Comparison of ENCODE assay signal across 11 cellular contexts in genomic region chr9:92747459-92748232, GRCh38. TPM values are rescaled to one million over a fixed set of nuclear protein-coding genes. Genes with fewer than 3 reads are reported as not detected.
A peak's percentile ranks its signal among the peaks of the same experiment; 100 is the strongest.
DNase-seq lines count a peak whose midpoint lies in the region; ATAC-seq and TF ChIP-seq lines count a peak whose summit lies in the region.
"Had no signal": no experiment of that assay in that cellular context is flagged by ENCODE, and none has a peak within 500 bp of the region (broad histone marks: within the 10 kb centered on the region; RNA-seq: fewer than 3 reads in every experiment).

No MANE protein-coding gene starts in this region.

- no peaks in the 10 kb centered on the region for H3K9me3 Mint-ChIP-seq in activated naive CD4-positive, alpha-beta T cell treated with anti-CD3 and anti-CD28 coated beads, Interleukin-2, amount 50 U/mL, for 24 hours
- no peaks in the 10 kb centered on the region for H3K9me3 Mint-ChIP-seq in activated naive CD4-positive, alpha-beta T cell treated with anti-CD3 and anti-CD28 coated beads for 36 hours
- H3K9me3 Mint-ChIP-seq in activated T-helper 17 cell treated with anti-CD3 and anti-CD28 coated beads, Interleukin-2, amount 50 U/mL, for 72 hours = no peaks in the 10 kb centered on the region
- no peaks in the 10 kb centered on the region for H3K9me3 Mint-ChIP-seq in type B pancreatic cell

- H3K27ac ChIP-seq in effector memory CD4-positive, alpha-beta T cell (ENCODE audit: insufficient read depth, low read length, poor library complexity, severe bottlenecking) = no peak overlapping the region

- no peaks in the 10 kb centered on the region for H3K4me1 ChIP-seq in effector memory CD4-positive, alpha-beta T cell (ENCODE audit: control insufficient read depth, insufficient read depth, low read length, poor library complexity, severe bottlenecking)

- H3K4me1 Mint-ChIP-seq in activated naive CD4-positive, alpha-beta T cell treated with anti-CD3 and anti-CD28 coated beads, Interleukin-2, amount 50 U/mL, for 24 hours = peaks cover 69% of the 10 kb centered on the region
- peaks cover 55% of the 10 kb centered on the region for H3K4me1 Mint-ChIP-seq in activated naive CD4-positive, alpha-beta T cell treated with anti-CD3 and anti-CD28 coated beads for 36 hours (ENCODE audit: low read depth)
- peaks cover 50% of the 10 kb centered on the region for H3K4me1 Mint-ChIP-seq in activated T-helper 17 cell treated with anti-CD3 and anti-CD28 coated beads, Interleukin-2, amount 50 U/mL, for 72 hours
- peaks cover 31% of the 10 kb centered on the region for H3K4me1 Mint-ChIP-seq in type B pancreatic cell (ENCODE audit: unreplicated experiment)

- H3K9me3 ChIP-seq in effector memory CD4-positive, alpha-beta T cell (ENCODE audit: control insufficient read depth, low read length) = no peaks in the 10 kb centered on the region

- no peak for DNase-seq in activated naive CD4-positive, alpha-beta T cell treated with anti-CD3 and anti-CD28 coated beads for 36 hours
- DNase-seq in left lobe of liver (ENCODE audit: low spot score) (no peak), type B pancreatic cell (ENCODE audit: extremely low spot score, unreplicated experiment) (no peak), HT-29 (ENCODE audit: low spot score) (no peak)
- DNase-seq in effector memory CD4-positive, alpha-beta T cell = no peak
- DNase-seq: activated gamma-delta T cell; NCI-H187; stimulated activated CD4-positive, alpha-beta T cell treated with anti-CD3 and anti-CD28 coated beads, Interleukin-2, amount 100 ng/mL, for 24 hours had no signal

- H3K36me3 Mint-ChIP-seq in activated naive CD4-positive, alpha-beta T cell treated with anti-CD3 and anti-CD28 coated beads, Interleukin-2, amount 50 U/mL, for 24 hours = peaks cover 5% of the 10 kb centered on the region
- H3K36me3 Mint-ChIP-seq in activated naive CD4-positive, alpha-beta T cell treated with anti-CD3 and anti-CD28 coated beads for 36 hours (ENCODE audit: low read depth) = peaks cover 2% of the 10 kb centered on the region
- H3K36me3 Mint-ChIP-seq in activated T-helper 17 cell treated with anti-CD3 and anti-CD28 coated beads, Interleukin-2, amount 50 U/mL, for 72 hours (ENCODE audit: low read depth) = no peaks in the 10 kb centered on the region
- H3K36me3 Mint-ChIP-seq in type B pancreatic cell = peaks cover 13% of the 10 kb centered on the region

- no peaks in the 10 kb centered on the region for H3K27me3 Mint-ChIP-seq in activated naive CD4-positive, alpha-beta T cell treated with anti-CD3 and anti-CD28 coated beads, Interleukin-2, amount 50 U/mL, for 24 hours
- no peaks in the 10 kb centered on the region for H3K27me3 Mint-ChIP-seq in activated naive CD4-positive, alpha-beta T cell treated with anti-CD3 and anti-CD28 coated beads for 36 hours (ENCODE audit: low read depth)
- H3K27me3 Mint-ChIP-seq in activated T-helper 17 cell treated with anti-CD3 and anti-CD28 coated beads, Interleukin-2, amount 50 U/mL, for 72 hours = no peaks in the 10 kb centered on the region
- no peaks in the 10 kb centered on the region for H3K27me3 Mint-ChIP-seq in type B pancreatic cell

- intact Hi-C loops in activated naive CD4-positive, alpha-beta T cell treated with anti-CD3 and anti-CD28 coated beads for 36 hours (cut with micrococcal nuclease) = no loop called here

- no peak for TF ChIP-seq CTCF in type B pancreatic cell (conservative IDR thresholded peaks at IDR 0.05)

- H3K4me3 ChIP-seq in effector memory CD4-positive, alpha-beta T cell (ENCODE audit: insufficient read depth, low read depth, low read length, poor library complexity, severe bottlenecking) = no peak overlapping the region

- H3K4me3 Mint-ChIP-seq in activated naive CD4-positive, alpha-beta T cell treated with anti-CD3 and anti-CD28 coated beads, Interleukin-2, amount 50 U/mL, for 24 hours = no peak overlapping the region
- H3K4me3 Mint-ChIP-seq in activated naive CD4-positive, alpha-beta T cell treated with anti-CD3 and anti-CD28 coated beads for 36 hours = no peak overlapping the region
- no peak overlapping the region for H3K4me3 Mint-ChIP-seq in activated T-helper 17 cell treated with anti-CD3 and anti-CD28 coated beads, Interleukin-2, amount 50 U/mL, for 72 hours
- no peak overlapping the region for H3K4me3 Mint-ChIP-seq in type B pancreatic cell

- H3K27ac Mint-ChIP-seq in activated naive CD4-positive, alpha-beta T cell treated with anti-CD3 and anti-CD28 coated beads, Interleukin-2, amount 50 U/mL, for 24 hours = peak overlapping the region; percentile 65
- H3K27ac Mint-ChIP-seq in activated naive CD4-positive, alpha-beta T cell treated with anti-CD3 and anti-CD28 coated beads for 36 hours = no peak overlapping the region
- peak overlapping the region; percentile 69 for H3K27ac Mint-ChIP-seq in activated T-helper 17 cell treated with anti-CD3 and anti-CD28 coated beads, Interleukin-2, amount 50 U/mL, for 72 hours
- H3K27ac Mint-ChIP-seq in type B pancreatic cell = peak overlapping the region; percentile 30

- CTCF ChIA-PET in activated naive CD4-positive, alpha-beta T cell treated with anti-CD3 and anti-CD28 coated beads for 36 hours (lab: Charles Lee) = interaction anchor here (0.6 to 0.8 kb wide), 2 partner anchors 31 to 43 kb away, joined by 3 read pairs; no protein-coding TSS in a partner anchor

- H3K36me3 ChIP-seq in effector memory CD4-positive, alpha-beta T cell (ENCODE audit: control insufficient read depth, insufficient read depth, low read length) = no peaks in the 10 kb centered on the region

- H3K27me3 ChIP-seq in effector memory CD4-positive, alpha-beta T cell (replicated peaks; ENCODE audit: control insufficient read depth, insufficient read depth, low read length, poor library complexity, severe bottlenecking) = no peaks in the 10 kb centered on the region

- no peak for ATAC-seq in activated T-helper 17 cell treated with anti-CD3 and anti-CD28 coated beads, Interleukin-2, amount 50 U/mL, for 72 hours (replicated peaks)
- ATAC-seq in left lobe of liver (peak; percentile 18), HG02885 (IDR thresholded peaks at IDR 0.05; ENCODE audit: poor library complexity, unreplicated experiment) (no peak)

RNA-seq across cellular contexts. Expression of gene BICD2, which starts 17.0 kb away (rescaled TPM):
- total RNA-seq in activated naive CD4-positive, alpha-beta T cell treated with anti-CD3 and anti-CD28 coated beads for 36 hours = 10 to 100 TPM; 11.2 to 12.0 TPM
- total RNA-seq in activated T-helper 17 cell treated with anti-CD3 and anti-CD28 coated beads, Interleukin-2, amount 50 U/mL, for 72 hours = 10 to 100 TPM; 14.2 to 24.9 TPM
- total RNA-seq in left lobe of liver (8.0 TPM), type B pancreatic cell (ENCODE audit: low replicate concordance) (26.8 and 28.6 TPM in 2 replicates)
- 24.4 and 24.9 TPM in 2 replicates for total RNA-seq in HT-29 (2014; rRNA removed; shearing (Covaris generic))
